ENCODE assay signal across 1 cellular context in the genomic region with DNA sequence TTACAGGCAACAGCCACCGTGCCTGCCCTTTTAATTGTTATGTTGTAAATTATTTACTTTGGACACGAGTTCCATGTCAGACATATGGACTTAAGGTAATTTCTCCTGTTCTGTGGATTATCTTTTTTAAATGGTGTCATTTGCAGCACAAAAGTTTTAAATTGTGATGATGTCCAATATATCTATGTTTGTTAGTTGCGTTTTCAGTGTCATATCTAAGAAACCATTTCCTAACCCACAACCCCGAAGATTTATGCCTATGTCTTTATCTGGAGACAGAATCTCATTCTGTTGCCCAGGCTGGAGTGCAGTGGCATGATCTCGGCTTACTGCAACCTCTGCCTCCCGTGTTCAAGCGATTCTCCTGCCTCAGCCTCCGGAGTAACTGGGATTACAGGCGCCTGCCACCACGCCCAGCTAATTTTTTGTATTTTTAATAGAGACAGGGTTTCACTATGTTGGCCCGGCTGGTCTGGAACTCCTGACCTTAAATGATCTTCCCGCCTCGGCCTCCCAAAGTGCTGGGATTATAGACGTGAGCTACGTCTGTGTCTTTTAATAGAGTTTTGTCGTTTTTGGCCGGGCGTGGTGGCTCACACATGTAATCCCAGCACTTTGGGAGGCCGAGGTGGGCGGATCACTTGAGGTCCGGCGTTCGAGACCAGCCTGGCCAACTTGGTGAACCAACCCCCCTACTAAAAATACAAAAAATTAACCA.
TF ChIP-seq lines count a peak whose summit lies in the region.
"Not testable (repeated sequence)": the region's sequence is repeated elsewhere in the genome, so short reads cannot be mapped to it uniquely, and the experiment has no call there.

No MANE protein-coding gene starts in this region.

TF ChIP-seq in K562, 482 proteins besides CTCF, POLR2A, EP300 and RAD21:
- TF ChIP-seq PKNOX1 (IDR thresholded peaks at IDR 0.05) (peak; percentile 71), TAL1 (IDR thresholded peaks at IDR 0.05) (peak; percentile 10; the same call in 1 of the 2 replicates), PBX2 (tag; conservative IDR thresholded peaks at IDR 0.05; ENCODE audit: low read depth) (peak; percentile 83), ZNF766 (CRISPR knock-in tag; conservative IDR thresholded peaks at IDR 0.05) (peak; percentile 74), KDM1A (IDR thresholded peaks at IDR 0.05) (peak in 1 of 2 experiments; percentile 67; a peak in 2 of 4 replicates), MEIS2 (IDR thresholded peaks at IDR 0.05; ENCODE audit: partially characterized antibody) (peak; percentile 89), CBFA2T3 (IDR thresholded peaks at IDR 0.05) (peak; percentile 26; the same call in 1 of the 2 replicates), ZNF121 (CRISPR knock-in tag; conservative IDR thresholded peaks at IDR 0.05) (peak; percentile 7; the same call in 1 of the 2 replicates), ADNP (tag; IDR thresholded peaks at IDR 0.05) (peak; percentile 87), CC2D1A (IDR thresholded peaks at IDR 0.05) (peak; percentile 16; the same call in 1 of the 2 replicates), SP1 (CRISPR knock-in tag; IDR thresholded peaks at IDR 0.05) (0 out of 2 replicates have a peak, but pooled peaks have one; percentile 42)
- not testable (repeated sequence) for TF ChIP-seq PBX2 (CRISPR knock-in tag; IDR thresholded peaks at IDR 0.05; ENCODE audit: low read depth)
- TF ChIP-seq, protein P1, sequence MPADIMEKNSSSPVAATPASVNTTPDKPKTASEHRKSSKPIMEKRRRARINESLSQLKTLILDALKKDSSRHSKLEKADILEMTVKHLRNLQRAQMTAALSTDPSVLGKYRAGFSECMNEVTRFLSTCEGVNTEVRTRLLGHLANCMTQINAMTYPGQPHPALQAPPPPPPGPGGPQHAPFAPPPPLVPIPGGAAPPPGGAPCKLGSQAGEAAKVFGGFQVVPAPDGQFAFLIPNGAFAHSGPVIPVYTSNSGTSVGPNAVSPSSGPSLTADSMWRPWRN (IDR thresholded peaks at IDR 0.05; ENCODE audit: low read depth), result 0 out of 2 replicates have a peak, but pooled peaks have one; percentile 19
